Comparison of ENCODE assay signal across 11 cellular contexts in genomic region chr16:89344846-89345577, GRCh38.
DNase-seq lines count a peak whose midpoint lies in the region; ATAC-seq and TF ChIP-seq lines count a peak whose summit lies in the region.
"Had no signal": no experiment of that assay in that cellular context is flagged by ENCODE, and none has a peak within 500 bp of the region (broad histone marks: within the 10 kb centered on the region; RNA-seq: fewer than 3 reads in every experiment).

No MANE protein-coding gene starts in this region.

- peaks cover 72% of the 10 kb centered on the region for H3K4me1 Mint-ChIP-seq in activated CD8-positive, alpha-beta memory T cell treated with anti-CD3 and anti-CD28 coated beads, Interleukin-2, amount 10 ng/mL, durations not matched to agents 7 days and 5 days
- H3K4me1 Mint-ChIP-seq in chondrocyte (ENCODE audit: low read depth): peaks cover 65% of the 10 kb centered on the region
- H3K4me1 Mint-ChIP-seq in type B pancreatic cell (ENCODE audit: unreplicated experiment): peaks cover 51% of the 10 kb centered on the region
- H3K4me1 Mint-ChIP-seq in activated CD8-positive, alpha-beta T cell treated with anti-CD3 and anti-CD28 coated beads, Interleukin-2, amount 10 ng/mL, durations not matched to agents 7 days and 5 days (ENCODE audit: low read depth): peaks cover 68% of the 10 kb centered on the region

- no peak for DNase-seq in activated CD8-positive, alpha-beta memory T cell treated with anti-CD3 and anti-CD28 coated beads, Interleukin-2, amount 10 ng/mL, durations not matched to agents 7 days and 5 days
- no peak for DNase-seq in activated CD8-positive, alpha-beta memory T cell treated with anti-CD3 and anti-CD28 coated beads for 24 hours
- DNase-seq in chondrocyte (ENCODE audit: low spot score) (no peak), type B pancreatic cell (ENCODE audit: extremely low spot score, unreplicated experiment) (no peak), NCI-H2171 treated with DMSO at 0.1 percent for 48 hours (lab: John Stamatoyannopoulos, UW) (no peak)
- no peak for DNase-seq in activated CD8-positive, alpha-beta T cell treated with anti-CD3 and anti-CD28 coated beads, Interleukin-2, amount 10 ng/mL, durations not matched to agents 7 days and 5 days
- DNase-seq in NK-92 treated with Interleukin-12 subunit alpha and Interleukin-12 subunit beta, amount 100 ng/mL, for 24 hours (lab: John Stamatoyannopoulos, UW): no peak
- DNase-seq: activated T-cell treated with anti-CD3 and anti-CD28 coated beads for 4 hours; cerebellar nuclear complex; naive thymus-derived CD8-positive, alpha-beta T cell had no signal

- H3K36me3 Mint-ChIP-seq in activated CD8-positive, alpha-beta memory T cell treated with anti-CD3 and anti-CD28 coated beads, Interleukin-2, amount 10 ng/mL, durations not matched to agents 7 days and 5 days: peaks cover 4% of the 10 kb centered on the region
- H3K36me3 Mint-ChIP-seq in chondrocyte (ENCODE audit: low read depth) (no peaks in the 10 kb centered on the region), type B pancreatic cell (peaks cover 10% of the 10 kb centered on the region)
- H3K36me3 Mint-ChIP-seq in activated CD8-positive, alpha-beta T cell treated with anti-CD3 and anti-CD28 coated beads, Interleukin-2, amount 10 ng/mL, durations not matched to agents 7 days and 5 days (ENCODE audit: low read depth): peaks cover 24% of the 10 kb centered on the region

- H3K4me3 ChIP-seq in liver (ENCODE audit: low read depth in 1 of 3, low read length in 3 of 3): no peak overlapping the region

- CTCF ChIA-PET in activated CD8-positive, alpha-beta memory T cell treated with anti-CD3 and anti-CD28 coated beads, Interleukin-2, amount 10 ng/mL, durations not matched to agents 7 days and 5 days (lab: Charles Lee): interaction anchor here (0.8 kb wide), 1 partner anchor 12 kb away, joined by 3 read pairs; no protein-coding TSS in a partner anchor
- CTCF ChIA-PET in activated CD8-positive, alpha-beta T cell treated with anti-CD3 and anti-CD28 coated beads, Interleukin-2, amount 10 ng/mL, durations not matched to agents 7 days and 5 days (lab: Charles Lee): no interaction called here

- no peak overlapping the region for H3K9ac ChIP-seq in liver (ENCODE audit: low read depth in 1 of 2, low read length in 2 of 2)

- H3K36me3 ChIP-seq in liver (ENCODE audit: control insufficient read depth in 4 of 4, insufficient read depth in 3 of 4, low read depth in 1 of 4, low read length in 3 of 4): no peaks in the 10 kb centered on the region

- no peak for ATAC-seq in activated CD8-positive, alpha-beta memory T cell treated with anti-CD3 and anti-CD28 coated beads, Interleukin-2, amount 10 ng/mL, durations not matched to agents 7 days and 5 days
- no peak for ATAC-seq in activated CD8-positive, alpha-beta T cell treated with anti-CD3 and anti-CD28 coated beads, Interleukin-2, amount 10 ng/mL, durations not matched to agents 7 days and 5 days
- ATAC-seq: naive thymus-derived CD8-positive, alpha-beta T cell had no signal

- peak overlapping the region; percentile 29 to 68 for H3K27ac ChIP-seq in liver (ENCODE audit: low read depth in 1 of 2, low read length in 2 of 2)

- peak overlapping the region; percentile 33 for H3K27ac Mint-ChIP-seq in activated CD8-positive, alpha-beta memory T cell treated with anti-CD3 and anti-CD28 coated beads, Interleukin-2, amount 10 ng/mL, durations not matched to agents 7 days and 5 days
- H3K27ac Mint-ChIP-seq in chondrocyte (ENCODE audit: unreplicated experiment) (peak overlapping the region; percentile 84), type B pancreatic cell (peak overlapping the region; percentile 88)
- H3K27ac Mint-ChIP-seq in activated CD8-positive, alpha-beta T cell treated with anti-CD3 and anti-CD28 coated beads, Interleukin-2, amount 10 ng/mL, durations not matched to agents 7 days and 5 days: no peak overlapping the region

- no peaks in the 10 kb centered on the region for H3K27me3 ChIP-seq in liver (ENCODE audit: control insufficient read depth in 4 of 4, insufficient read depth in 4 of 4, low read length in 3 of 4)

- 51% methylated on average over 19 of the region's 19 CpGs for WGBS in liver

- peaks cover 10 to 41% (median 32%) of the 10 kb centered on the region in 4 donors for H3K4me1 ChIP-seq in liver (ENCODE audit: control insufficient read depth in 4 of 4, insufficient read depth in 4 of 4, low read length in 3 of 4)

- no peaks in the 10 kb centered on the region for H3K9me3 Mint-ChIP-seq in activated CD8-positive, alpha-beta memory T cell treated with anti-CD3 and anti-CD28 coated beads, Interleukin-2, amount 10 ng/mL, durations not matched to agents 7 days and 5 days (ENCODE audit: low read depth)
- no peaks in the 10 kb centered on the region for H3K9me3 Mint-ChIP-seq in chondrocyte (ENCODE audit: low read depth)
- H3K9me3 Mint-ChIP-seq in type B pancreatic cell: no peaks in the 10 kb centered on the region
- H3K9me3 Mint-ChIP-seq in activated CD8-positive, alpha-beta T cell treated with anti-CD3 and anti-CD28 coated beads, Interleukin-2, amount 10 ng/mL, durations not matched to agents 7 days and 5 days (ENCODE audit: insufficient read depth): no peaks in the 10 kb centered on the region
- H3K9me3 Mint-ChIP-seq: naive thymus-derived CD8-positive, alpha-beta T cell had no signal

- H3K4me3 Mint-ChIP-seq in activated CD8-positive, alpha-beta memory T cell treated with anti-CD3 and anti-CD28 coated beads, Interleukin-2, amount 10 ng/mL, durations not matched to agents 7 days and 5 days: no peak overlapping the region
- H3K4me3 Mint-ChIP-seq in chondrocyte (ENCODE audit: unreplicated experiment) (no peak overlapping the region), type B pancreatic cell (peak overlapping the region; percentile 48)
- H3K4me3 Mint-ChIP-seq in activated CD8-positive, alpha-beta T cell treated with anti-CD3 and anti-CD28 coated beads, Interleukin-2, amount 10 ng/mL, durations not matched to agents 7 days and 5 days: no peak overlapping the region

- POLR2A ChIA-PET in activated CD8-positive, alpha-beta T cell treated with anti-CD3 and anti-CD28 coated beads, Interleukin-2, amount 10 ng/mL, durations not matched to agents 7 days and 5 days (lab: Charles Lee): no interaction called here

- no peaks in the 10 kb centered on the region for H3K9me3 ChIP-seq in liver (ENCODE audit: control insufficient read depth in 4 of 4, low read length in 3 of 4)

- peak; percentile 33 for TF ChIP-seq CTCF in chondrocyte (IDR thresholded peaks at IDR 0.05)
- no peak for TF ChIP-seq CTCF in liver (IDR thresholded peaks at IDR 0.05; ENCODE audit: low read depth, low read length, missing input control)
- no peak for TF ChIP-seq CTCF in type B pancreatic cell (conservative IDR thresholded peaks at IDR 0.05)

- H3K27me3 Mint-ChIP-seq in activated CD8-positive, alpha-beta memory T cell treated with anti-CD3 and anti-CD28 coated beads, Interleukin-2, amount 10 ng/mL, durations not matched to agents 7 days and 5 days: no peaks in the 10 kb centered on the region
- H3K27me3 Mint-ChIP-seq in chondrocyte (ENCODE audit: low read depth) (no peaks in the 10 kb centered on the region), type B pancreatic cell (no peaks in the 10 kb centered on the region)
- no peaks in the 10 kb centered on the region for H3K27me3 Mint-ChIP-seq in activated CD8-positive, alpha-beta T cell treated with anti-CD3 and anti-CD28 coated beads, Interleukin-2, amount 10 ng/mL, durations not matched to agents 7 days and 5 days (ENCODE audit: low read depth)
- H3K27me3 Mint-ChIP-seq: naive thymus-derived CD8-positive, alpha-beta T cell had no signal

- no peak for TF ChIP-seq RAD21 in liver (IDR thresholded peaks at IDR 0.05)

TF ChIP-seq in liver, 16 proteins besides CTCF, POLR2A, EP300 and RAD21:
- TF ChIP-seq HNF4G (IDR thresholded peaks at IDR 0.05) (no peak), HNF4A (conservative IDR thresholded peaks at IDR 0.05) (no peak), JUND (IDR thresholded peaks at IDR 0.05) (no peak), ATF3 (IDR thresholded peaks at IDR 0.05) (no peak), SP1 (IDR thresholded peaks at IDR 0.05) (no peak), RXRA (IDR thresholded peaks at IDR 0.05) (no peak), ZBTB33 (IDR thresholded peaks at IDR 0.05) (no peak), FOXA1 (IDR thresholded peaks at IDR 0.05) (no peak), TAF1 (conservative IDR thresholded peaks at IDR 0.05) (no peak), FOXA2 (IDR thresholded peaks at IDR 0.05) (no peak), YY1 (IDR thresholded peaks at IDR 0.05) (no peak), EGR1 (IDR thresholded peaks at IDR 0.05; ENCODE audit: low read depth in 2 of 2) (no peak)
